Comparison of ENCODE assay signal across 12 cellular contexts in genomic region chr12:121568971-121569808, GRCh38. TPM values are rescaled to one million over a fixed set of nuclear protein-coding genes. Genes with fewer than 3 reads are reported as not detected.
DNase-seq lines count a peak whose midpoint lies in the region; ATAC-seq and TF ChIP-seq lines count a peak whose summit lies in the region.
"Had no signal": no experiment of that assay in that cellular context is flagged by ENCODE, and none has a peak within 500 bp of the region (broad histone marks: within the 10 kb centered on the region; RNA-seq: fewer than 3 reads in every experiment).

No MANE protein-coding gene starts in this region.

- peak overlapping the region; percentile 26 for H3K4me2 ChIP-seq in SU-DHL-6 (ENCODE audit: low read depth, low read length, poor library complexity, severe bottlenecking)
- H3K4me2 ChIP-seq in hepatocyte, result no peak overlapping the region

- TF ChIP-seq CTCF in SU-DHL-6 (IDR thresholded peaks at IDR 0.05; ENCODE audit: insufficient read depth, low read length, poor library complexity, severe bottlenecking) (no peak), heart right ventricle (IDR thresholded peaks at IDR 0.05) (no peak), omental fat pad (IDR thresholded peaks at IDR 0.05) (no peak), hepatocyte (IDR thresholded peaks at IDR 0.05; ENCODE audit: poor library complexity) (no peak)

- H3K4me3 ChIP-seq in SU-DHL-6 (ENCODE audit: insufficient read depth, low read length, poor library complexity, severe bottlenecking), result no peak overlapping the region
- H3K4me3 ChIP-seq in heart right ventricle, result peak overlapping the region in 1 of 10 donors; percentile 7
- no peak overlapping the region for H3K4me3 ChIP-seq in hepatocyte
- H3K4me3 ChIP-seq: thyroid gland had no signal

- ATAC-seq in heart right ventricle (peak; percentile 88 to 95 (median 92)), omental fat pad (ENCODE audit: low FRiP score) (peak; percentile 73), HG02610 (IDR thresholded peaks at IDR 0.05; ENCODE audit: unreplicated experiment) (no peak), GM21360 (IDR thresholded peaks at IDR 0.05; ENCODE audit: unreplicated experiment) (no peak)

- no peaks in the 10 kb centered on the region; the same call in 1 of the 2 replicates for H3F3A ChIP-seq in SU-DHL-6 (ENCODE audit: insufficient read depth)

- no peak overlapping the region for H3K27ac ChIP-seq in SU-DHL-6 (ENCODE audit: low read depth, low read length)
- peak overlapping the region in 9 of 10 donors; percentile 19 to 61 (median 38) for H3K27ac ChIP-seq in heart right ventricle
- no peak overlapping the region for H3K27ac ChIP-seq in hepatocyte
- H3K27ac ChIP-seq: thyroid gland had no signal

- H4K20me1 ChIP-seq in SU-DHL-6 (ENCODE audit: low read depth, low read length), result no peaks in the 10 kb centered on the region
- H4K20me1 ChIP-seq in hepatocyte (ENCODE audit: insufficient read depth, poor library complexity, severe bottlenecking), result no peaks in the 10 kb centered on the region

- H2AFZ ChIP-seq in SU-DHL-6 (ENCODE audit: low read depth, low read length, severe bottlenecking), result peak overlapping the region; percentile 79
- no peak overlapping the region for H2AFZ ChIP-seq in hepatocyte

- DNase-seq in CD1c-positive myeloid dendritic cell (ENCODE audit: extremely low spot score) (peak; percentile 57), heart right ventricle (peak; percentile 29 to 60), omental fat pad (ENCODE audit: low spot score) (no peak), hepatocyte (ENCODE audit: low spot score) (no peak)
- DNase-seq in stimulated activated CD4-positive, alpha-beta T cell treated with anti-CD3 and anti-CD28 coated beads, Interleukin-4, amount 100 ng/mL, for 4 hours, result no peak
- DNase-seq: CD4-positive, alpha-beta T cell; NCI-H1048; OCI-M1; thyroid gland had no signal

- H3K36me3 ChIP-seq in SU-DHL-6 (ENCODE audit: low read length) (no peaks in the 10 kb centered on the region), heart right ventricle (peaks cover 0 to 29% (median 4%) of the 10 kb centered on the region in 9 donors), hepatocyte (replicated peaks; ENCODE audit: insufficient read depth, low read depth) (no peaks in the 10 kb centered on the region)
- H3K36me3 ChIP-seq: thyroid gland had no signal

- H3K9me3 ChIP-seq in SU-DHL-6 (ENCODE audit: insufficient read depth, low read length), result no peaks in the 10 kb centered on the region
- no peaks in the 10 kb centered on the region for H3K9me3 ChIP-seq in heart right ventricle
- H3K9me3 ChIP-seq in hepatocyte (ENCODE audit: low read depth), result no peaks in the 10 kb centered on the region
- H3K9me3 ChIP-seq: thyroid gland had no signal

- no peak overlapping the region for H3K9ac ChIP-seq in SU-DHL-6 (ENCODE audit: low read length)

- H3K4me1 ChIP-seq in heart right ventricle, result peaks cover 2 to 20% (median 17%) of the 10 kb centered on the region in 9 donors
- no peaks in the 10 kb centered on the region for H3K4me1 ChIP-seq in hepatocyte (ENCODE audit: insufficient read depth)
- H3K4me1 ChIP-seq: thyroid gland had no signal

- WGBS in heart right ventricle, 2 donors, result 40 to 43% methylated on average over 14 of the region's 14 CpGs
- WGBS in hepatocyte (ENCODE audit: low lambda C conversion rate, missing lambda C conversion rate), result 79% methylated on average over 14 of the region's 14 CpGs

- intact Hi-C loops in heart right ventricle (cut with DNase I), result no loop called here

- H3K79me2 ChIP-seq in SU-DHL-6 (ENCODE audit: insufficient read depth, low read length) (no peaks in the 10 kb centered on the region), hepatocyte (no peaks in the 10 kb centered on the region)

- H3K9me2 ChIP-seq in SU-DHL-6 (replicated peaks; ENCODE audit: insufficient read depth, low read length) (no peaks in the 10 kb centered on the region), hepatocyte (replicated peaks; ENCODE audit: insufficient read depth) (no peaks in the 10 kb centered on the region)

- H3K27me3 ChIP-seq in SU-DHL-6 (ENCODE audit: low read length), result no peaks in the 10 kb centered on the region
- H3K27me3 ChIP-seq in heart right ventricle, result no peaks in the 10 kb centered on the region
- H3K27me3 ChIP-seq in hepatocyte, result no peaks in the 10 kb centered on the region
- H3K27me3 ChIP-seq: thyroid gland had no signal

RNA-seq across cellular contexts. Expression of gene KDM2B, which starts 11.6 kb away (rescaled TPM):
- total RNA-seq in heart right ventricle, result 10 to 100 TPM in 9 of 10 donors, 1 to 10 TPM in 1; 10.0 to 18.4 (median 14.6) TPM
- 1 to 10 TPM; 4.8 to 9.7 TPM for polyA plus RNA-seq in heart right ventricle
- 10 to 100 TPM; 14.8 to 27.0 (median 16.7) TPM for total RNA-seq in omental fat pad
- total RNA-seq in hepatocyte, result 18.8 and 22.7 TPM in 2 replicates
- 13.6 and 18.9 TPM in 2 replicates for polyA plus RNA-seq in hepatocyte

RNA-seq across cellular contexts. Expression of gene ORAI1, which starts 57.1 kb away (rescaled TPM):
- 10 to 100 TPM in 3 of 10 donors, 1 to 10 TPM in 7; 6.0 to 14.1 (median 8.8) TPM for total RNA-seq in heart right ventricle
- polyA plus RNA-seq in heart right ventricle, result 10 to 100 TPM in 1 of 2 donors, 1 to 10 TPM in 1; 1.8 to 18.1 TPM
- total RNA-seq in omental fat pad, result 10 to 100 TPM in 2 of 4 donors, 1 to 10 TPM in 2; 6.8 to 15.4 (median 10.7) TPM
- total RNA-seq in hepatocyte, result 15.0 and 16.2 TPM in 2 replicates
- 30.9 and 39.1 TPM in 2 replicates for polyA plus RNA-seq in hepatocyte

Comparison
In these comparisons a context has a peak if more than half of its experiments do, and no peak if none do; other contexts are left out.
1. DNase-seq: peak in CD1c-positive myeloid dendritic cell (single experiment) and heart right ventricle (2 of 2); none in omental fat pad (single experiment), stimulated activated CD4-positive, alpha-beta T cell treated with anti-CD3 and anti-CD28 coated beads, Interleukin-4, amount 100 ng/mL, for 4 hours (0 of 2) and hepatocyte (single experiment).
2. H3K27ac ChIP-seq: peak in heart right ventricle (9 of 10); none in SU-DHL-6 (single experiment) and hepatocyte (single experiment).
3. ATAC-seq: peak in heart right ventricle (8 of 8) and omental fat pad (single experiment); none in HG02610 (single experiment) and GM21360 (single experiment).